7 cellular contexts compared by ENCODE assay signal in the genomic region with DNA sequence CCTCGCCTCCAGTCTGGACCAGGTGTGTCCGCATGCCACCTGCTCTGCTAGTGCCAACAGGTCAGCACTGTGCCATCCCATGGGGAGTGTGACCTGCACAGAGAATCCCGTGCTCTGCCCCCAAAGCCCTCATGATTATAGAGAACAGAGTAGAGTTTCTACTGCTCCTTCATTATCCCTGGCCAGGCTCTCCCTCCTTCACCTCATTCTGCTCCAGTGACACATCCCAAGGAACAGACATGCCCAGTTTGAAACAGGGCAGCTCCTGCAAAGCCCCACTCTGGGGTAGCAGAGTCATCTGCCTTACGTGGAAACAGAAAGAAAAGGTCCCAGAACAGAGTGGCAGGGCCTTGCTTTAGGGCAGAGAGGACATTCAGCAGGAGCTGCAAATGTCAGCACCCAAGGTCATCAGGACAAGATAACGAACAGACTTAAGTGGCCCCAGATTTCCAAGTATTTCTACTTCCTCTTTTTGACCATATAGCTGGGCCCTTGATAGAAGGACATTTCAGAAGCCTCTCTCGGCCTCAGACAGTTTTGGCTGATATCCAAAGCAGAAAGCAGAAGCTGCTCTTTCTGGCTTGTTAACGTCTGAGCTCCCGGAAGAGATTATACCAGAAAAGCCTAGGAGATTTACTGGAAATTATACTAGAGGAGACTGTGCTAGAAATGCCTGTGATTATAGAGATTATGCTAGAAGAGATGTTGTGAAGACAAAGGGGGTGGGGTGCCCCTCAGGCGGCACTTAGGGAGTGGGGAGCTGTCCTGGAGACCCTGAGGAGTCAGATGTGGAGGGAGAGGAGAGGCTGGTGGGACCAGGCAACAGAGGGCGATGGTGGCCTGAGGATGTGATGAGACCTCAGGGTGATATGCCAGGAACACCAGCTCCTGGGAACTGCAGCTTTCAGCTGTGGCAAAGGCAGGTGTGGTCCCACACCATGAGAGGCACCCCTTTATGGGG. TPM values are rescaled to one million over a fixed set of nuclear protein-coding genes. Genes with fewer than 3 reads are reported as not detected.
DNase-seq lines count a peak whose midpoint lies in the region; ATAC-seq and TF ChIP-seq lines count a peak whose summit lies in the region.

No MANE protein-coding gene starts in this region.

- H3K9me3 ChIP-seq in Panc1 (ENCODE audit: control insufficient read depth, insufficient read depth, low read depth, low read length) (no peaks in the 10 kb centered on the region), hepatocyte (ENCODE audit: low read depth) (no peaks in the 10 kb centered on the region), testis (no peaks in the 10 kb centered on the region)

- no peak for TF ChIP-seq POLR2A in testis (IDR thresholded peaks at IDR 0.05)

- ATAC-seq in HG02981 (IDR thresholded peaks at IDR 0.05; ENCODE audit: unreplicated experiment), result peak; percentile 57
- ATAC-seq in Panc1, result peak; percentile 65; the same call in 1 of the 2 replicates
- ATAC-seq in HG02763 (IDR thresholded peaks at IDR 0.05; ENCODE audit: unreplicated experiment), result no peak

- no peaks in the 10 kb centered on the region for H3K9me2 ChIP-seq in hepatocyte (replicated peaks; ENCODE audit: insufficient read depth)

- H3K79me2 ChIP-seq in hepatocyte, result no peaks in the 10 kb centered on the region

- CTCF ChIA-PET in Panc1 (lab: Charles Lee), result no interaction called here

- H3K4me2 ChIP-seq in hepatocyte, result peak overlapping the region; percentile 35

- no TSS peak for BruUV-seq in Panc1 (replicated peaks; lab: Mats Ljungman, UMichigan)

- intact Hi-C loops in Panc1 (cut with micrococcal nuclease; ENCODE audit: unreplicated experiment), result no loop called here
- intact Hi-C loops in testis (cut with DNase I; ENCODE audit: low total_unique reads), result no loop called here

- in situ Hi-C loops in Panc1 (cut with HindIII; ENCODE audit: low pct_unique_long_range_greater_than_20kb, low sequenced_read_pairs), result no loop called here
- in situ Hi-C loops in brain microvascular endothelial cell (cut with HindIII; ENCODE audit: low pct_ligation_motif_present, low sequenced_read_pairs), result no loop called here
- in situ Hi-C loops in GM13976 (cut with MboI; ENCODE audit: low sequenced_read_pairs, unreplicated experiment), result no loop called here

- no peak overlapping the region for H3K4me3 ChIP-seq in Panc1 (ENCODE audit: low read depth in 2 of 2, low read length in 2 of 2)
- H3K4me3 ChIP-seq in hepatocyte, result no peak overlapping the region
- no peak overlapping the region for H3K4me3 ChIP-seq in testis
- H3K4me3 ChIP-seq in brain microvascular endothelial cell (ENCODE audit: low read depth, low read length), result no peak overlapping the region

- POLR2A ChIA-PET in Panc1 (lab: Charles Lee), result no interaction called here

- H4K20me1 ChIP-seq in hepatocyte (ENCODE audit: insufficient read depth, poor library complexity, severe bottlenecking), result no peaks in the 10 kb centered on the region

- H3K27ac ChIP-seq in Panc1 (ENCODE audit: low read length) (no peak overlapping the region), hepatocyte (peak overlapping the region; percentile 63), testis (peak overlapping the region; percentile 25 to 26), brain microvascular endothelial cell (no peak overlapping the region)

- DNase-seq in Panc1 (ENCODE audit: low read depth, low spot score), result no peak
- DNase-seq in hepatocyte (ENCODE audit: low spot score), result peak; percentile 49
- DNase-seq in testis, result peak; percentile 36
- no peak for DNase-seq in brain microvascular endothelial cell
- no peak for DNase-seq in GM13976 (ENCODE audit: low spot score)

- TF ChIP-seq CTCF in Panc1 (IDR thresholded peaks at IDR 0.05) (no peak), hepatocyte (IDR thresholded peaks at IDR 0.05; ENCODE audit: poor library complexity) (no peak), testis (IDR thresholded peaks at IDR 0.05) (no peak), brain microvascular endothelial cell (IDR thresholded peaks at IDR 0.05; ENCODE audit: low read depth, low read length, missing control alignments) (no peak), GM13976 (IDR thresholded peaks at IDR 0.05; ENCODE audit: borderline replicate concordance, control extremely low read depth, extremely low read depth, insufficient read depth, missing control alignments) (no peak)

- no peaks in the 10 kb centered on the region for H3K36me3 ChIP-seq in Panc1 (ENCODE audit: control insufficient read depth, insufficient read depth, low read length)
- no peaks in the 10 kb centered on the region for H3K36me3 ChIP-seq in hepatocyte (replicated peaks; ENCODE audit: insufficient read depth, low read depth)
- H3K36me3 ChIP-seq in testis (ENCODE audit: low read depth, missing control alignments), result no peaks in the 10 kb centered on the region
- H3K36me3 ChIP-seq in brain microvascular endothelial cell (replicated peaks), result no peaks in the 10 kb centered on the region

- peaks cover 13% of the 10 kb centered on the region for H3K27me3 ChIP-seq in Panc1 (ENCODE audit: control insufficient read depth, insufficient read depth, low read length)
- no peaks in the 10 kb centered on the region for H3K27me3 ChIP-seq in hepatocyte
- H3K27me3 ChIP-seq in testis, result no peaks in the 10 kb centered on the region
- H3K27me3 ChIP-seq in brain microvascular endothelial cell (replicated peaks), result no peaks in the 10 kb centered on the region

- H2AFZ ChIP-seq in hepatocyte, result no peak overlapping the region

- WGBS in hepatocyte (ENCODE audit: low lambda C conversion rate, missing lambda C conversion rate), result 59% methylated on average over 10 of the region's 10 CpGs
- 47 to 51% methylated on average over 10 of the region's 10 CpGs for WGBS in testis, 2 donors

- no peaks in the 10 kb centered on the region for H3K4me1 ChIP-seq in Panc1 (ENCODE audit: control insufficient read depth, insufficient read depth, low read length)
- peaks cover 40% of the 10 kb centered on the region for H3K4me1 ChIP-seq in hepatocyte (ENCODE audit: insufficient read depth)
- peaks cover 20% of the 10 kb centered on the region for H3K4me1 ChIP-seq in testis

RNA-seq across cellular contexts. Expression of a gene that starts 12.6 kb away (rescaled TPM):
- total RNA-seq in Panc1 (2021; ENCODE audit: unreplicated experiment), result 0.31 TPM
- not detected for polyA plus RNA-seq in Panc1 (2012; ENCODE audit: insufficient read length)
- total RNA-seq in hepatocyte, result 200 and 263 TPM in 2 replicates
- polyA plus RNA-seq in hepatocyte, result 175 and 204 TPM in 2 replicates
- total RNA-seq in testis, result 1 to 10 TPM; 3.9 to 6.6 TPM
- 69.3 TPM for polyA plus RNA-seq in testis (ENCODE audit: insufficient read depth, low read depth, low replicate concordance)

RNA-seq across cellular contexts. Expression of a gene that starts 13.0 kb away (rescaled TPM):
- total RNA-seq in Panc1 (2021; ENCODE audit: unreplicated experiment), result 0.39 TPM
- polyA plus RNA-seq in Panc1 (2012; ENCODE audit: insufficient read length), result not detected
- total RNA-seq in hepatocyte, result 202 and 224 TPM in 2 replicates
- polyA plus RNA-seq in hepatocyte, result 242 and 343 TPM in 2 replicates
- 1 to 10 TPM; 1.6 to 4.2 TPM for total RNA-seq in testis
- polyA plus RNA-seq in testis (ENCODE audit: insufficient read depth, low read depth, low replicate concordance), result 34.7 TPM

RNA-seq across cellular contexts. Expression of a gene that starts 50.4 kb away (rescaled TPM):
- total RNA-seq in Panc1 (2021; ENCODE audit: unreplicated experiment), result 0.51 TPM
- polyA plus RNA-seq in Panc1 (2012; ENCODE audit: insufficient read length), result not detected
- total RNA-seq in hepatocyte, result 0.40 and 1.2 TPM in 2 replicates
- polyA plus RNA-seq in hepatocyte, result 0.79 TPM in 1 of 2 replicates, not detected in the other
- 10 to 100 TPM in 1 of 2 donors, 1 to 10 TPM in 1; 8.4 to 10.6 TPM for total RNA-seq in testis
- polyA plus RNA-seq in testis (ENCODE audit: insufficient read depth, low read depth, low replicate concordance), result 13.6 TPM

Comparison
In these comparisons a context has a peak if more than half of its experiments do, and no peak if none do; other contexts are left out.
1. DNase-seq: peak in hepatocyte (single experiment) and testis (single experiment); none in Panc1 (single experiment), brain microvascular endothelial cell (single experiment) and GM13976 (single experiment).
2. H3K27ac ChIP-seq: peak in hepatocyte (single experiment) and testis (2 of 2); none in Panc1 (single experiment) and brain microvascular endothelial cell (single experiment).
3. RNA of a gene that starts 12.6 kb away (total RNA-seq): 200 to 263 TPM in hepatocyte; 3.9 to 6.6 TPM in testis and 0.31 TPM in Panc1 (single experiment); every median in the first group is over 10 times any median in the second.
4. RNA of a gene that starts 13.0 kb away (total RNA-seq): 202 to 224 TPM in hepatocyte; 1.6 to 4.2 TPM in testis and 0.39 TPM in Panc1 (single experiment); every median in the first group is over 10 times any median in the second.